24 cellular contexts compared by ENCODE assay signal in genomic region chr15:81270781-81271491, GRCh38. TPM values are rescaled to one million over a fixed set of nuclear protein-coding genes. Genes with fewer than 3 reads are reported as not detected.
DNase-seq lines count a peak whose midpoint lies in the region; ATAC-seq and TF ChIP-seq lines count a peak whose summit lies in the region.
"Had no signal": no experiment of that assay in that cellular context is flagged by ENCODE, and none has a peak within 500 bp of the region (broad histone marks: within the 10 kb centered on the region; RNA-seq: fewer than 3 reads in every experiment).

No MANE protein-coding gene starts in this region.

- POLR2A ChIA-PET in SK-N-SH (lab: Yijun Ruan, JAX) = no interaction called here
- POLR2A ChIA-PET in activated CD8-positive, alpha-beta T cell treated with anti-CD3 and anti-CD28 coated beads for 36 hours (lab: Charles Lee) = interaction anchor here (0.9 to 1.6 kb wide), 2 partner anchors 11 to 54 kb away, joined by 3 read pairs; partner anchors contain the start of gene STARD5

- H3K4ac ChIP-seq in neuronal stem cell (ENCODE audit: low read length) = no peak overlapping the region

- H3K9me3 ChIP-seq in SK-N-SH = no peaks in the 10 kb centered on the region
- H3K9me3 ChIP-seq in HAP-1 = no peaks in the 10 kb centered on the region
- no peaks in the 10 kb centered on the region for H3K9me3 ChIP-seq in neuronal stem cell (replicated peaks in 1 of 2; ENCODE audit: control insufficient read depth in 2 of 2, insufficient read depth in 1 of 2, low read depth in 1 of 2, low read length in 2 of 2)
- no peaks in the 10 kb centered on the region for H3K9me3 ChIP-seq in left lung
- H3K9me3 ChIP-seq: A549 had no signal

- H3K9ac ChIP-seq in SK-N-SH (no peak overlapping the region), neuronal stem cell (ENCODE audit: low read depth, low read length, poor library complexity) (no peak overlapping the region)
- H3K9ac ChIP-seq: parathyroid adenoma had no signal

- H2AK5ac ChIP-seq in neuronal stem cell (ENCODE audit: low read depth, low read length) = no peak overlapping the region

- no peaks in the 10 kb centered on the region for H3F3A ChIP-seq in SK-N-SH (replicated peaks; ENCODE audit: insufficient read depth)

- no peaks in the 10 kb centered on the region for H3K9me3 Mint-ChIP-seq in activated CD8-positive, alpha-beta T cell treated with anti-CD3 and anti-CD28 coated beads for 36 hours
- H3K9me3 Mint-ChIP-seq: activated naive CD4-positive, alpha-beta T cell treated with anti-CD3 and anti-CD28 coated beads, Interleukin-2, amount 50 U/mL, for 72 hours; IgD-negative memory B cell; naive thymus-derived CD8-positive, alpha-beta T cell had no signal

- no peak overlapping the region for H3K18ac ChIP-seq in neuronal stem cell (ENCODE audit: low read length)

- no peaks in the 10 kb centered on the region for H4K20me1 ChIP-seq in SK-N-SH (ENCODE audit: insufficient read depth)

- TF ChIP-seq RAD21 in SK-N-SH (IDR thresholded peaks at IDR 0.05; ENCODE audit: low read length) = no peak

- no peak overlapping the region for H2BK120ac ChIP-seq in neuronal stem cell (ENCODE audit: low read depth, low read length)

- DNase-seq in SK-N-SH (no peak), HAP-1 (ENCODE audit: low spot score in 2 of 2) (peak; percentile 93 to 100), neuronal stem cell (ENCODE audit: low spot score) (peak; percentile 65), kidney glomerular epithelial cell (lab: John Stamatoyannopoulos, UW) (no peak), 8988T (no peak), left lung (no peak)
- DNase-seq in activated CD8-positive, alpha-beta T cell treated with anti-CD3 and anti-CD28 coated beads for 36 hours = peak; percentile 55
- DNase-seq: activated CD4-positive, alpha-beta T cell treated with anti-CD3 and anti-CD28 coated beads, Interleukin-2, amount 50 U/mL, for 1 hour; cortex of kidney; DMS 273 treated with DMSO at 0.1 percent for 48 hours; mesendoderm; MM.1S; naive thymus-derived CD8-positive, alpha-beta T cell; NCI-H1694; NCI-H446 treated with DMSO at 0.1 percent for 48 hours; stimulated activated CD4-positive, alpha-beta T cell treated with anti-CD3 and anti-CD28 coated beads, Interleukin-2, amount 100 ng/mL, for 24 hours had no signal

- no peak for TF ChIP-seq EP300 in SK-N-SH (IDR thresholded peaks at IDR 0.05; ENCODE audit: borderline replicate concordance in 1 of 2, low read depth in 1 of 2, low read length in 1 of 2)

- peaks cover 15% of the 10 kb centered on the region; the same call in 1 of the 2 replicates for H3K27me3 ChIP-seq in SK-N-SH (ENCODE audit: insufficient read depth)
- H3K27me3 ChIP-seq in HAP-1 (ENCODE audit: low read depth) = peaks cover 48% of the 10 kb centered on the region
- no peaks in the 10 kb centered on the region for H3K27me3 ChIP-seq in neuronal stem cell (ENCODE audit: control insufficient read depth in 3 of 3, insufficient read depth in 3 of 3, low read depth in 1 of 3, low read length in 3 of 3)
- H3K27me3 ChIP-seq in left lung = no peaks in the 10 kb centered on the region

- no peak overlapping the region for H3K4me3 Mint-ChIP-seq in activated CD8-positive, alpha-beta T cell treated with anti-CD3 and anti-CD28 coated beads for 36 hours
- H3K4me3 Mint-ChIP-seq: brain, IgD-negative memory B cell had no signal

- 67% methylated on average over 11 of the region's 11 CpGs for WGBS in SK-N-SH (ENCODE audit: low lambda C conversion rate)
- no CpG with 5 or more reads among the region's 11 CpGs for WGBS in neuronal stem cell (ENCODE audit: extremely low coverage in 2 of 2, insufficient read length in 2 of 2, insufficient replicate concordance in 1 of 2), 2 donors

- H3K4me1 ChIP-seq in SK-N-SH (ENCODE audit: control insufficient read depth in 1 of 2, insufficient read depth in 2 of 2, low read depth in 1 of 2, low read length in 1 of 2) (peaks cover 4 to 8% of the 10 kb centered on the region in 2 experiments; a peak in 2 of 4 replicates), HAP-1 (peaks cover 14% of the 10 kb centered on the region), neuronal stem cell (ENCODE audit: control insufficient read depth in 2 of 2, insufficient read depth in 1 of 2, low read depth in 1 of 2, low read length in 2 of 2) (peaks cover 0 to 8% of the 10 kb centered on the region in 2 donors), left lung (peaks cover 8 to 9% of the 10 kb centered on the region in 2 donors)
- H3K4me1 ChIP-seq: foreskin keratinocyte, parathyroid adenoma had no signal

- H3K4me3 ChIP-seq in SK-N-SH (ENCODE audit: low read depth in 2 of 2, low read length in 1 of 2) (no peak overlapping the region), HAP-1 (no peak overlapping the region), neuronal stem cell (ENCODE audit: low read length in 2 of 2) (no peak overlapping the region), left lung (no peak overlapping the region)
- H3K4me3 ChIP-seq: A549 had no signal

- intact Hi-C loops in activated CD8-positive, alpha-beta T cell treated with anti-CD3 and anti-CD28 coated beads for 36 hours (cut with micrococcal nuclease) = loop anchor here (5.0 kb wide), 1 partner anchor 51 kb away; the partner anchor contains the start of gene STARD5
- intact Hi-C loops in left lung (cut with DNase I) = loop anchor here (5.0 to 10.0 kb wide), 2 partner anchors 124 to 131 kb away; no protein-coding TSS in a partner anchor

- H2BK5ac ChIP-seq in neuronal stem cell (ENCODE audit: low read length) = no peak overlapping the region

- H3K27ac ChIP-seq in SK-N-SH (ENCODE audit: low read depth in 2 of 2, low read length in 1 of 2) = no peak overlapping the region
- H3K27ac ChIP-seq in neuronal stem cell (replicated peaks; ENCODE audit: low read length) = no peak overlapping the region
- no peak overlapping the region for H3K27ac ChIP-seq in left lung
- H3K27ac ChIP-seq: A549, C4-2B, foreskin keratinocyte, parathyroid adenoma had no signal

- no peak for ATAC-seq in SK-N-SH treated with all-trans-retinoic acid at 6 μM for 48 hours
- ATAC-seq in activated CD8-positive, alpha-beta T cell treated with anti-CD3 and anti-CD28 coated beads for 36 hours = peak; percentile 60
- ATAC-seq in left lung = no peak
- ATAC-seq: A549; foreskin keratinocyte; naive thymus-derived CD8-positive, alpha-beta T cell had no signal

- TF ChIP-seq CTCF in SK-N-SH (IDR thresholded peaks at IDR 0.05) (no peak), left lung (IDR thresholded peaks at IDR 0.05) (no peak)
- no peak for TF ChIP-seq CTCF in activated CD8-positive, alpha-beta T cell treated with anti-CD3 and anti-CD28 coated beads for 36 hours (IDR thresholded peaks at IDR 0.05)

- no peak overlapping the region for H3K23ac ChIP-seq in neuronal stem cell (ENCODE audit: low read depth, low read length, poor library complexity)

- peaks cover 54% of the 10 kb centered on the region for H3K4me1 Mint-ChIP-seq in activated CD8-positive, alpha-beta T cell treated with anti-CD3 and anti-CD28 coated beads for 36 hours (ENCODE audit: low read depth)

- H2AFZ ChIP-seq in SK-N-SH (ENCODE audit: low read depth) (no peak overlapping the region), neuronal stem cell (ENCODE audit: low read length) (no peak overlapping the region)
- H2AFZ ChIP-seq: parathyroid adenoma had no signal

- H2BK12ac ChIP-seq in neuronal stem cell (ENCODE audit: low read length) = no peak overlapping the region

- no peak overlapping the region for H4K8ac ChIP-seq in neuronal stem cell (ENCODE audit: low read depth, low read length)

- H3K27ac Mint-ChIP-seq in activated CD8-positive, alpha-beta T cell treated with anti-CD3 and anti-CD28 coated beads for 36 hours = peak overlapping the region; percentile 53
- H3K27ac Mint-ChIP-seq: brain, IgD-negative memory B cell had no signal

- H4K91ac ChIP-seq in neuronal stem cell (ENCODE audit: low read depth, low read length, poor library complexity) = no peak overlapping the region

- CTCF ChIA-PET in SK-N-SH (lab: Yijun Ruan, JAX) = interaction anchor here (1.2 to 7.2 kb wide), 7 partner anchors 10 to 166 kb away, joined by 4 to 451 read pairs (median 61); no protein-coding TSS in a partner anchor
- CTCF ChIA-PET in activated CD8-positive, alpha-beta T cell treated with anti-CD3 and anti-CD28 coated beads for 36 hours (lab: Charles Lee) = interaction anchor here (0.8 to 6.3 kb wide), 5 partner anchors 9 to 280 kb away, joined by 3 to 97 read pairs (median 3); no protein-coding TSS in a partner anchor

- no peaks in the 10 kb centered on the region for H3K27me3 Mint-ChIP-seq in activated CD8-positive, alpha-beta T cell treated with anti-CD3 and anti-CD28 coated beads for 36 hours
- H3K27me3 Mint-ChIP-seq: IgD-negative memory B cell; naive thymus-derived CD8-positive, alpha-beta T cell had no signal

- no peak overlapping the region for H2BK15ac ChIP-seq in neuronal stem cell (ENCODE audit: low read length)

- in situ Hi-C loops in HAP-1 (cut with MboI; ENCODE audit: low sequenced_read_pairs) = no loop called here

- no peak overlapping the region for H3K14ac ChIP-seq in neuronal stem cell (ENCODE audit: low read length)

- no peaks in the 10 kb centered on the region for H3K79me1 ChIP-seq in neuronal stem cell (ENCODE audit: low read depth, low read length)

- no peaks in the 10 kb centered on the region for H3K9me2 ChIP-seq in SK-N-SH

- no peaks in the 10 kb centered on the region for H3K79me2 ChIP-seq in SK-N-SH (ENCODE audit: insufficient read depth)
- H3K79me2 ChIP-seq: parathyroid adenoma had no signal

- peaks cover 3% of the 10 kb centered on the region for H3K36me3 Mint-ChIP-seq in activated CD8-positive, alpha-beta T cell treated with anti-CD3 and anti-CD28 coated beads for 36 hours (ENCODE audit: low read depth)
- H3K36me3 Mint-ChIP-seq: activated naive CD4-positive, alpha-beta T cell treated with anti-CD3 and anti-CD28 coated beads, Interleukin-2, amount 50 U/mL, for 72 hours; brain; IgD-negative memory B cell; naive thymus-derived CD8-positive, alpha-beta T cell had no signal

- peak overlapping the region; percentile 44 for H3K4me2 ChIP-seq in SK-N-SH
- H3K4me2 ChIP-seq in neuronal stem cell (ENCODE audit: insufficient read depth, low read length, poor library complexity, severe bottlenecking) = no peak overlapping the region
- H3K4me2 ChIP-seq: A549 had no signal

- no peaks in the 10 kb centered on the region for H3K36me3 ChIP-seq in SK-N-SH (replicated peaks in 1 of 2; ENCODE audit: control insufficient read depth in 1 of 2, insufficient read depth in 2 of 2, low read length in 1 of 2)
- H3K36me3 ChIP-seq in HAP-1 (replicated peaks) = no peaks in the 10 kb centered on the region
- H3K36me3 ChIP-seq in neuronal stem cell (replicated peaks in 1 of 2; ENCODE audit: control insufficient read depth in 2 of 2, insufficient read depth in 2 of 2, low read length in 2 of 2) = no peaks in the 10 kb centered on the region
- no peaks in the 10 kb centered on the region for H3K36me3 ChIP-seq in left lung

TF ChIP-seq in SK-N-SH, 30 proteins besides CTCF, POLR2A, EP300 and RAD21 (continues in another document):
- no peak for TF ChIP-seq POLR2AphosphoS5 (IDR thresholded peaks at IDR 0.05; ENCODE audit: low read depth, low read length)

RNA-seq across cellular contexts. Expression of gene STARD5, which starts 53.0 kb away (rescaled TPM):
- 1.6 and 3.2 TPM in 2 replicates for polyA plus RNA-seq in SK-N-SH (2012; rRNA removed)
- polyA plus RNA-seq in SK-N-SH (2012; cell fraction: cytosol; rRNA removed) = 1.0 and 1.4 TPM in 2 replicates
- 5.7 and 6.5 TPM in 2 replicates for polyA plus RNA-seq in SK-N-SH (2012; cell fraction: nucleus; rRNA removed)
- 1 to 10 TPM; 6.7 to 6.9 TPM for total RNA-seq in activated CD8-positive, alpha-beta T cell treated with anti-CD3 and anti-CD28 coated beads for 36 hours
- 4.0 TPM for polyA plus RNA-seq in neuronal stem cell (2013, experiment 1 of 2)
- 3.9 TPM for polyA plus RNA-seq in neuronal stem cell (2013, experiment 2 of 2)
- total RNA-seq in left lung = 1 to 10 TPM; 5.2 to 6.0 TPM

Comparison
In these comparisons a context has a peak if more than half of its experiments do, and no peak if none do; other contexts are left out.
1. DNase-seq: peak in HAP-1 (2 of 2), activated CD8-positive, alpha-beta T cell treated with anti-CD3 and anti-CD28 coated beads for 36 hours (single experiment) and neuronal stem cell (single experiment); none in SK-N-SH (single experiment), kidney glomerular epithelial cell (single experiment), 8988T (single experiment) and left lung (0 of 2).